ENCODE assay signal across 10 cellular contexts in the genomic region with DNA sequence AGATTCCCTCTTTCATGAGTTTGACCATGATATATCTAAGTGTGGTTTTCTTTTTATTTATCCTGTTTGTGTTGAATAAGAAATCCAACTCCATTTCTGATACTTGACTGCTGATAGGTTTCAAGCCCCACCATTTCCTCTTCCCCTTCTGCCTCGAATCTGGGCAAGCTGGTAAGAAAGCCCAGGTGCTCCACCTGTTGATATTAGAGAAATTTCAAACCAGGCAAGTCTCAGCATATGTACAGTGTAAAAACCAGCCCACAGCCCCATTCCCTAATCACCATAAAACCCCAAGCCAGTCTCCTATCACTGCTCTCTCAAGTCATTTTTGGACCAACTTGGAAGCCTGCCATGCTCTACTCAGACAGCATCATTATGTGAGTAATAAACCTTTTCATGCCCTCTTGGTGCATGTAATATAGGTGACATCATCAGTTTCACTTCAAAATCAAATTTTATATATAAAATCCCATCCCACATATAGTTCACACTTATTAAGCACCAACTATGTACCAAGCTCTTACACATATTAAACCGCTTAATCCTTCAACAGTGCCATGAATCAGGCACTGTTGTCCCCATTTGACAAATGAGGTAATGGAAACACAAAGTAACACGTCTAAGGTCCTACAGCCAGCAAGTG. TPM values are rescaled to one million over a fixed set of nuclear protein-coding genes. Genes with fewer than 3 reads are reported as not detected.
DNase-seq lines count a peak whose midpoint lies in the region; ATAC-seq, FAIRE-seq and TF ChIP-seq lines count a peak whose summit lies in the region.
"Had no signal": no experiment of that assay in that cellular context is flagged by ENCODE, and none has a peak within 500 bp of the region (broad histone marks: within the 10 kb centered on the region; RNA-seq: fewer than 3 reads in every experiment).

No MANE protein-coding gene starts in this region.

- H3K36me3 ChIP-seq in keratinocyte (ENCODE audit: control insufficient read depth in 2 of 2, extremely low read depth in 1 of 2, insufficient read depth in 2 of 2, low read length in 2 of 2): peaks cover 5% of the 10 kb centered on the region in 2 experiments
- H3K36me3 ChIP-seq in H7 (replicated peaks; ENCODE audit: control insufficient read depth, insufficient read depth, low read length): peaks cover 5% of the 10 kb centered on the region

- DNase-seq in AG09309 (ENCODE audit: low read depth) (peak; percentile 37), H54 (ENCODE audit: insufficient read length, low spot score) (no peak), keratinocyte (ENCODE audit: low read depth, low spot score) (peak; percentile 36), Kasumi-1 (lab: John Stamatoyannopoulos, UW) (no peak), HuH-7.5 (ENCODE audit: low spot score) (no peak), H7 (no peak)
- DNase-seq in activated CD8-positive, alpha-beta T cell treated with anti-CD3 and anti-CD28 coated beads for 36 hours: peak; percentile 62
- DNase-seq: NCI-H345 had no signal

- peaks cover 33% of the 10 kb centered on the region for H3K79me2 ChIP-seq in keratinocyte (ENCODE audit: control insufficient read depth, insufficient read depth, low read length)

- H3K9me3 ChIP-seq in keratinocyte (ENCODE audit: control insufficient read depth, low read depth, low read length): no peaks in the 10 kb centered on the region
- H3K9me3 ChIP-seq: tibial nerve had no signal

- peak overlapping the region; percentile 48 for H3K27ac ChIP-seq in keratinocyte (ENCODE audit: control insufficient read depth, insufficient read depth, low read length)
- H3K27ac ChIP-seq: tibial nerve had no signal

- intact Hi-C loops in activated CD8-positive, alpha-beta T cell treated with anti-CD3 and anti-CD28 coated beads for 36 hours (cut with micrococcal nuclease): no loop called here

- FAIRE-seq in H54 (lab: Jason Lieb, UNC): peak; percentile 52
- FAIRE-seq in keratinocyte (lab: Jason Lieb, UNC): peak; percentile 91

- TF ChIP-seq POLR2A in H54 (IDR thresholded peaks at IDR 0.05; ENCODE audit: low read depth, low read length): no peak

- POLR2A ChIA-PET in activated CD8-positive, alpha-beta T cell treated with anti-CD3 and anti-CD28 coated beads for 36 hours (lab: Charles Lee): interaction anchor here (0.9 to 1.3 kb wide), 4 partner anchors 18 to 47 kb away, joined by 3 to 5 read pairs (median 3); a partner anchor contains a TSS

- peak; percentile 85 for ATAC-seq in activated CD8-positive, alpha-beta T cell treated with anti-CD3 and anti-CD28 coated beads for 36 hours
- no peak for ATAC-seq in GM21423 (IDR thresholded peaks at IDR 0.05; ENCODE audit: unreplicated experiment)

- H3K4me1 ChIP-seq in keratinocyte (ENCODE audit: control insufficient read depth, extremely low read depth, insufficient read depth, low read length): peaks cover 25% of the 10 kb centered on the region

- no peak for TF ChIP-seq CTCF in AG09309 (IDR thresholded peaks at IDR 0.05; ENCODE audit: control insufficient read depth, insufficient read depth, low read depth, low read length, missing control alignments)
- no peak for TF ChIP-seq CTCF in activated CD8-positive, alpha-beta T cell treated with anti-CD3 and anti-CD28 coated beads for 36 hours (IDR thresholded peaks at IDR 0.05)
- TF ChIP-seq CTCF in keratinocyte (optimal IDR thresholded peaks at IDR 0.05 in 1 of 3, IDR thresholded peaks at IDR 0.05 in 1 of 3, conservative IDR thresholded peaks at IDR 0.05 in 1 of 3; ENCODE audit: extremely low read depth in 1 of 3, insufficient read depth in 2 of 3, low read length in 3 of 3): no peak

- no peaks in the 10 kb centered on the region for H3K27me3 ChIP-seq in keratinocyte (ENCODE audit: control insufficient read depth, extremely low read depth, insufficient read depth, low read length)
- H3K27me3 ChIP-seq in H7 (ENCODE audit: control insufficient read depth, insufficient read depth, low read length): no peaks in the 10 kb centered on the region
- H3K27me3 ChIP-seq: tibial nerve had no signal

- H3K36me3 Mint-ChIP-seq in activated CD8-positive, alpha-beta T cell treated with anti-CD3 and anti-CD28 coated beads for 36 hours (ENCODE audit: low read depth): peaks cover 67% of the 10 kb centered on the region

- no peak overlapping the region for H3K4me3 Mint-ChIP-seq in activated CD8-positive, alpha-beta T cell treated with anti-CD3 and anti-CD28 coated beads for 36 hours

- H3K4me1 Mint-ChIP-seq in activated CD8-positive, alpha-beta T cell treated with anti-CD3 and anti-CD28 coated beads for 36 hours (ENCODE audit: low read depth): peaks cover 47% of the 10 kb centered on the region

- no peak overlapping the region for H3K9ac ChIP-seq in keratinocyte (ENCODE audit: control insufficient read depth, extremely low read depth, insufficient read depth, low read length)

- H3K9me3 Mint-ChIP-seq in activated CD8-positive, alpha-beta T cell treated with anti-CD3 and anti-CD28 coated beads for 36 hours: no peaks in the 10 kb centered on the region

- no peaks in the 10 kb centered on the region for H3K27me3 Mint-ChIP-seq in activated CD8-positive, alpha-beta T cell treated with anti-CD3 and anti-CD28 coated beads for 36 hours

- CTCF ChIA-PET in activated CD8-positive, alpha-beta T cell treated with anti-CD3 and anti-CD28 coated beads for 36 hours (lab: Charles Lee): interaction anchor here (1.0 to 2.4 kb wide), 3 partner anchors 9 to 22 kb away, joined by 4 to 8 read pairs (median 5); no protein-coding TSS in a partner anchor

- no peaks in the 10 kb centered on the region for H4K20me1 ChIP-seq in keratinocyte (ENCODE audit: control insufficient read depth, extremely low read depth, insufficient read depth, low read length)

- no peaks in the 10 kb centered on the region for H3K9me1 ChIP-seq in keratinocyte (ENCODE audit: control insufficient read depth, extremely low read depth, insufficient read depth, low read length)

- H3K4me2 ChIP-seq in keratinocyte (ENCODE audit: control insufficient read depth, extremely low read depth, insufficient read depth, low read depth, low read length): peak overlapping the region; percentile 33

- H3K4me3 ChIP-seq in AG09309 (ENCODE audit: control insufficient read depth, low read depth, low read length): no peak overlapping the region
- H3K4me3 ChIP-seq in keratinocyte (ENCODE audit: control insufficient read depth in 2 of 3, extremely low read depth in 1 of 3, insufficient read depth in 2 of 3, low read depth in 1 of 3, low read length in 3 of 3): no peak overlapping the region
- H3K4me3 ChIP-seq in H7 (ENCODE audit: insufficient read depth, low read depth, low read length): no peak overlapping the region
- H3K4me3 ChIP-seq: tibial nerve had no signal

- H2AFZ ChIP-seq in keratinocyte (ENCODE audit: control insufficient read depth, low read length): no peak overlapping the region

- peak overlapping the region; percentile 79 for H3K27ac Mint-ChIP-seq in activated CD8-positive, alpha-beta T cell treated with anti-CD3 and anti-CD28 coated beads for 36 hours

- dilution Hi-C loops in keratinocyte (cut with MboI; ENCODE audit: extremely low pct_ligation_motif_present, low sequenced_read_pairs): no loop called here

RNA-seq across cellular contexts. Expression of a gene that starts 46.6 kb away (rescaled TPM):
- total RNA-seq in activated CD8-positive, alpha-beta T cell treated with anti-CD3 and anti-CD28 coated beads for 36 hours: 100 to 1,000 TPM; 141 to 142 TPM
- polyA plus RNA-seq in keratinocyte: 69.9 to 87.1 TPM (median 80.2 TPM) in 3 replicates
- polyA plus RNA-seq in keratinocyte (2011; ENCODE audit: low read depth): 81.2 TPM
- polyA plus RNA-seq in keratinocyte (2011; cell fraction: cytosol; rRNA removed): 75.3 and 131 TPM in 2 replicates
- polyA plus RNA-seq in keratinocyte (2011; cell fraction: nucleus; rRNA removed): 54.5 and 60.1 TPM in 2 replicates
- 68.2 and 73.1 TPM in 2 replicates for polyA plus RNA-seq in keratinocyte (2012; ENCODE audit: low replicate concordance)
- polyA minus RNA-seq in keratinocyte: 35.2 to 158 TPM (median 84.9 TPM) in 3 replicates
- polyA minus RNA-seq in keratinocyte (2011; cell fraction: cytosol; rRNA and poly(A)+ RNA removed): 71.6 TPM
- polyA minus RNA-seq in keratinocyte (2011; cell fraction: nucleus; rRNA and poly(A)+ RNA removed): 27.5 and 70.2 TPM in 2 replicates
- total RNA-seq in H7 (2014; rRNA removed; shearing (Covaris generic)): 63.3 and 68.1 TPM in 2 replicates

Comparison
In these comparisons a context has a peak if more than half of its experiments do, and no peak if none do; other contexts are left out.
1. DNase-seq: peak in AG09309 (single experiment), activated CD8-positive, alpha-beta T cell treated with anti-CD3 and anti-CD28 coated beads for 36 hours (single experiment) and keratinocyte (single experiment); none in H54 (single experiment), Kasumi-1 (0 of 2), HuH-7.5 (single experiment) and H7 (single experiment).